In genomic region chr15:39345176-39345575, GRCh38 we compare ENCODE assay signal across 16 cellular contexts.
DNase-seq lines count a peak whose midpoint lies in the region; ATAC-seq and TF ChIP-seq lines count a peak whose summit lies in the region.
"Had no signal": no experiment of that assay in that cellular context is flagged by ENCODE, and none has a peak within 500 bp of the region (broad histone marks: within the 10 kb centered on the region; RNA-seq: fewer than 3 reads in every experiment).

No MANE protein-coding gene starts in this region.

- no peak for TF ChIP-seq CTCF in mammary epithelial cell (conservative IDR thresholded peaks at IDR 0.05 in 1 of 2, IDR thresholded peaks at IDR 0.05 in 1 of 2; ENCODE audit: extremely low read depth in 1 of 2, insufficient read depth in 1 of 2, low read depth in 1 of 2, low read length in 2 of 2)

- H3K9me3 ChIP-seq in HUES6 (ENCODE audit: control insufficient read depth, insufficient read depth, low read depth, low read length) (peaks cover 22% of the 10 kb centered on the region), mammary epithelial cell (replicated peaks; ENCODE audit: insufficient read depth, low read length) (no peaks in the 10 kb centered on the region), iPS-18a (ENCODE audit: control insufficient read depth, low read depth, low read length) (peaks cover 12% of the 10 kb centered on the region), Karpas-422 (ENCODE audit: low read length) (no peaks in the 10 kb centered on the region)
- H3K9me3 ChIP-seq: Peyer's patch had no signal

- no TSS peak for BruUV-seq in mammary epithelial cell (replicated peaks; lab: Mats Ljungman, UMichigan)

- H2AFZ ChIP-seq in mammary epithelial cell (ENCODE audit: low read depth, low read length) (peak overlapping the region; percentile 7), Karpas-422 (ENCODE audit: low read length) (no peak overlapping the region)

- WGBS in mammary epithelial cell (ENCODE audit: low coverage, missing lambda C conversion rate), result 31% methylated on average over 3 of the region's 3 CpGs

- CTCF ChIA-PET in mammary epithelial cell (lab: Charles Lee; ENCODE audit: low non-redundant PET), result no interaction called here

- in situ Hi-C loops in mammary epithelial cell (cut with MboI; ENCODE audit: low sequenced_read_pairs in 2 of 2), result no loop called here

- H3K79me2 ChIP-seq in mammary epithelial cell (ENCODE audit: insufficient read depth, low read length) (no peaks in the 10 kb centered on the region), Karpas-422 (ENCODE audit: low read length) (no peaks in the 10 kb centered on the region)

- H3K4me1 ChIP-seq in HUES6 (ENCODE audit: control insufficient read depth, insufficient read depth, low read length), result peaks cover 9% of the 10 kb centered on the region; the same call in 1 of the 2 replicates
- no peaks in the 10 kb centered on the region for H3K4me1 ChIP-seq in mammary epithelial cell (ENCODE audit: insufficient read depth, low read length)
- H3K4me1 ChIP-seq in iPS-18a (ENCODE audit: control insufficient read depth, low read depth, low read length), result peaks cover 11% of the 10 kb centered on the region
- H3K4me1 ChIP-seq in Karpas-422 (ENCODE audit: low read length), result no peaks in the 10 kb centered on the region
- H3K4me1 ChIP-seq: BLaER1 treated with 17β-estradiol and CSF1 and Interleukin-3, amounts not matched to agents 10 nM and 100 nM; Peyer's patch had no signal

- H3K36me3 ChIP-seq in HUES6 (ENCODE audit: control insufficient read depth, insufficient read depth, low read length), result no peaks in the 10 kb centered on the region
- H3K36me3 ChIP-seq in mammary epithelial cell (ENCODE audit: insufficient read depth, low read length), result no peaks in the 10 kb centered on the region
- H3K36me3 ChIP-seq in iPS-18a (ENCODE audit: control insufficient read depth, low read depth, low read length), result no peaks in the 10 kb centered on the region
- no peaks in the 10 kb centered on the region for H3K36me3 ChIP-seq in Karpas-422 (ENCODE audit: insufficient read depth, low read length)
- H3K36me3 ChIP-seq: BLaER1 treated with 17β-estradiol and CSF1 and Interleukin-3, amounts not matched to agents 10 nM and 100 nM; Peyer's patch had no signal

- H3K9me2 ChIP-seq in Karpas-422 (replicated peaks; ENCODE audit: insufficient read depth, low read length), result no peaks in the 10 kb centered on the region

- ATAC-seq in GM18867 (IDR thresholded peaks at IDR 0.05; ENCODE audit: unreplicated experiment), result no peak
- no peak for ATAC-seq in GM21723 (IDR thresholded peaks at IDR 0.05; ENCODE audit: unreplicated experiment)
- no peak for ATAC-seq in HG03039 (IDR thresholded peaks at IDR 0.05; ENCODE audit: unreplicated experiment)
- ATAC-seq: GM12878 had no signal

- DNase-seq in EH (ENCODE audit: low read depth), result peak; percentile 82
- DNase-seq in mammary epithelial cell, result no peak
- no peak for DNase-seq in Karpas-422
- DNase-seq: ACHN, EL, MV-4-11, NCI-H1417 treated with DMSO at 0.1 percent for 48 hours, Peyer's patch, Right ventricle myocardium superior had no signal

- intact Hi-C loops in mammary epithelial cell (cut with micrococcal nuclease), result no loop called here

- dilution Hi-C loops in mammary epithelial cell (cut with HindIII; ENCODE audit: low sequenced_read_pairs), result no loop called here

- H3K4me3 ChIP-seq in HUES6 (ENCODE audit: low read depth, low read length) (no peak overlapping the region), mammary epithelial cell (replicated peaks in 1 of 3; ENCODE audit: insufficient read depth in 1 of 3, low read depth in 2 of 3, low read length in 3 of 3) (no peak overlapping the region), iPS-18a (ENCODE audit: low read length) (no peak overlapping the region), Karpas-422 (ENCODE audit: low read length) (no peak overlapping the region)
- H3K4me3 ChIP-seq: BLaER1 treated with 17β-estradiol and CSF1 and Interleukin-3, amounts not matched to agents 10 nM and 100 nM; GM12878; Peyer's patch had no signal

- H3K9ac ChIP-seq in HUES6 (ENCODE audit: low read length) (no peak overlapping the region), mammary epithelial cell (ENCODE audit: insufficient read depth, low read length) (no peak overlapping the region), iPS-18a (ENCODE audit: low read length) (no peak overlapping the region), Karpas-422 (ENCODE audit: low read length) (no peak overlapping the region)
- H3K9ac ChIP-seq: BLaER1 treated with 17β-estradiol and CSF1 and Interleukin-3, amounts not matched to agents 10 nM and 100 nM had no signal

- H3K27ac ChIP-seq in HUES6 (ENCODE audit: low read depth, low read length) (peak overlapping the region; percentile 3; the same call in 1 of the 2 replicates), mammary epithelial cell (ENCODE audit: insufficient read depth, low read depth, low read length) (no peak overlapping the region), iPS-18a (ENCODE audit: low read length) (peak overlapping the region; percentile 8), Karpas-422 (ENCODE audit: low read length) (no peak overlapping the region)
- H3K27ac ChIP-seq: BLaER1 treated with 17β-estradiol and CSF1 and Interleukin-3, amounts not matched to agents 10 nM and 100 nM; Peyer's patch had no signal

- H4K20me1 ChIP-seq in mammary epithelial cell (ENCODE audit: insufficient read depth, low read length), result no peaks in the 10 kb centered on the region
- no peaks in the 10 kb centered on the region for H4K20me1 ChIP-seq in Karpas-422 (ENCODE audit: insufficient read depth, low read depth, low read length)
- H4K20me1 ChIP-seq: BLaER1 treated with 17β-estradiol and CSF1 and Interleukin-3, amounts not matched to agents 10 nM and 100 nM had no signal

- H3K4me2 ChIP-seq in mammary epithelial cell (ENCODE audit: insufficient read depth, low read depth, low read length), result no peak overlapping the region
- no peak overlapping the region for H3K4me2 ChIP-seq in Karpas-422 (ENCODE audit: low read depth, low read length, poor library complexity, severe bottlenecking)
- H3K4me2 ChIP-seq: BLaER1 treated with 17β-estradiol and CSF1 and Interleukin-3, amounts not matched to agents 10 nM and 100 nM had no signal

- H3K27me3 ChIP-seq in HUES6 (ENCODE audit: control insufficient read depth, insufficient read depth, low read length) (no peaks in the 10 kb centered on the region), mammary epithelial cell (ENCODE audit: insufficient read depth, low read length) (no peaks in the 10 kb centered on the region), iPS-18a (ENCODE audit: control insufficient read depth, insufficient read depth, low read length) (no peaks in the 10 kb centered on the region), Karpas-422 (ENCODE audit: low read length) (no peaks in the 10 kb centered on the region)
- H3K27me3 ChIP-seq: BLaER1 treated with 17β-estradiol and CSF1 and Interleukin-3, amounts not matched to agents 10 nM and 100 nM; Peyer's patch had no signal

Comparison
In these comparisons a context has a peak if more than half of its experiments do, and no peak if none do; other contexts are left out.
1. H3K27ac ChIP-seq: peak in HUES6 (single experiment) and iPS-18a (single experiment); none in mammary epithelial cell (single experiment) and Karpas-422 (single experiment).